ENCODE assay signal across 8 cellular contexts in the genomic region with DNA sequence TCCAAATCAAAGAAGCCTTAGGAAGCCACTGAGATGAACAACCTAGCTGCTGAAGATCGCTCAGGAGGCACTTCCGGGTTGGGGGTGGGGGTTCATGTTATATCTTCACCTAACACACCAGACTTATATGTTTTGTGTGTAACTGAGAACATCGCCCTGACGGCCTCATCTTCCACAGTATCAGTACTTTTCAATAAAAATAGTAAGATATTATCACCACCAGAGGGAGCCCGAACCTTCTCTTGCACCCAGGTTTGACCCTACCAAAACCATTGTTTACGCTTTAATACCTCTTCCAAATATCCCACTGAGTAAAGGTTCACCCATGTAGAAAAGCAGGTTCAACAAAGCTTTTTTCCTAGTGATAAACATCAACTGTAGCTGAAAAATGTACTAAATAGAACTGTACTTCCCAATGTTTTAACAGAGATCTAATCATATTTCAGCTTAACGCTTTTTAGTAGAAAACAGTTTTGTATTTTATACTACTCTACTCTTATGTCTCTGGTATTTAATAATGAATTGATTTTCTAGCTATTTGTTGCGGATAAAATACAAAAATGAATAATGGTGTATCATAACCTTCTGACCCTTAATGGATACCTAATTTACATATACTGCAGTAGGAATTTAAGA.
DNase-seq lines count a peak whose midpoint lies in the region; ATAC-seq, FAIRE-seq and TF ChIP-seq lines count a peak whose summit lies in the region.

No MANE protein-coding gene starts in this region.

- H3K36me3 ChIP-seq in pancreas = no peaks in the 10 kb centered on the region

- no peaks in the 10 kb centered on the region for H3K9me3 Mint-ChIP-seq in activated CD4-positive, alpha-beta T cell treated with anti-CD3 and anti-CD28 coated beads, Interleukin-2, amount 10 ng/mL, durations not matched to agents 7 days and 5 days

- no peaks in the 10 kb centered on the region for H3K4me1 ChIP-seq in pancreas

- H3K36me3 Mint-ChIP-seq in activated CD4-positive, alpha-beta T cell treated with anti-CD3 and anti-CD28 coated beads, Interleukin-2, amount 10 ng/mL, durations not matched to agents 7 days and 5 days (ENCODE audit: low read depth) = no peaks in the 10 kb centered on the region

- no peak overlapping the region for H3K4me3 ChIP-seq in pancreas

- DNase-seq in COLO829 (ENCODE audit: low spot score) (peak; percentile 18), NCI-H2196 treated with DMSO at 0.1 percent for 48 hours (lab: John Stamatoyannopoulos, UW; ENCODE audit: unreplicated experiment) (peak; percentile 17), foreskin melanocyte (peak; percentile 32), pancreas (peak in 1 of 6 donors; percentile 33), ureter (ENCODE audit: low spot score) (no peak)
- DNase-seq in activated CD4-positive, alpha-beta T cell treated with anti-CD3 and anti-CD28 coated beads, Interleukin-2, amount 10 ng/mL, durations not matched to agents 7 days and 5 days = peak; percentile 57

- no peak overlapping the region for H3K27ac ChIP-seq in pancreas

- no peaks in the 10 kb centered on the region for H3K27me3 ChIP-seq in pancreas

- peaks cover 15% of the 10 kb centered on the region for H3K27me3 Mint-ChIP-seq in activated CD4-positive, alpha-beta T cell treated with anti-CD3 and anti-CD28 coated beads, Interleukin-2, amount 10 ng/mL, durations not matched to agents 7 days and 5 days

- H3K4me1 Mint-ChIP-seq in activated CD4-positive, alpha-beta T cell treated with anti-CD3 and anti-CD28 coated beads, Interleukin-2, amount 10 ng/mL, durations not matched to agents 7 days and 5 days = peaks cover 4% of the 10 kb centered on the region

- CTCF ChIA-PET in activated CD4-positive, alpha-beta T cell treated with anti-CD3 and anti-CD28 coated beads, Interleukin-2, amount 10 ng/mL, durations not matched to agents 7 days and 5 days (lab: Charles Lee) = interaction anchor here (0.6 to 3.8 kb wide), 5 partner anchors 14 to 750 kb away, joined by 3 to 20 read pairs (median 3); partner anchors contain the start of gene EPB41L4A

- ATAC-seq in GM19023 (IDR thresholded peaks at IDR 0.05; ENCODE audit: unreplicated experiment) = peak; percentile 93
- ATAC-seq in HG03139 (IDR thresholded peaks at IDR 0.05; ENCODE audit: unreplicated experiment) = peak; percentile 69
- peak; percentile 60 to 89 (median 82) for ATAC-seq in pancreas

- H3K4me3 Mint-ChIP-seq in activated CD4-positive, alpha-beta T cell treated with anti-CD3 and anti-CD28 coated beads, Interleukin-2, amount 10 ng/mL, durations not matched to agents 7 days and 5 days = no peak overlapping the region

- TF ChIP-seq CTCF in pancreas (IDR thresholded peaks at IDR 0.05) = peak; percentile 30 to 56 (median 34)

- 16 to 19% methylated on average over 8 of the region's 8 CpGs for WGBS in pancreas, 2 donors

- intact Hi-C loops in pancreas (cut with DNase I) = no loop called here

- POLR2A ChIA-PET in activated CD4-positive, alpha-beta T cell treated with anti-CD3 and anti-CD28 coated beads, Interleukin-2, amount 10 ng/mL, durations not matched to agents 7 days and 5 days (lab: Charles Lee) = no interaction called here

- H3K27ac Mint-ChIP-seq in activated CD4-positive, alpha-beta T cell treated with anti-CD3 and anti-CD28 coated beads, Interleukin-2, amount 10 ng/mL, durations not matched to agents 7 days and 5 days = no peak overlapping the region

- no peaks in the 10 kb centered on the region for H3K9me3 ChIP-seq in pancreas

- peak; percentile 20 for FAIRE-seq in pancreas (lab: Jason Lieb, UNC)
